ENCODE assay signal across 34 cellular contexts in genomic region chr1:208181259-208181816, GRCh38.
DNase-seq lines count a peak whose midpoint lies in the region; ATAC-seq and TF ChIP-seq lines count a peak whose summit lies in the region.
"Had no signal": no experiment of that assay in that cellular context is flagged by ENCODE, and none has a peak within 500 bp of the region (broad histone marks: within the 10 kb centered on the region; RNA-seq: fewer than 3 reads in every experiment).

No MANE protein-coding gene starts in this region.

- H3K9me3 ChIP-seq in Caco-2 (no peaks in the 10 kb centered on the region), adipocyte (ENCODE audit: control insufficient read depth, low read length) (no peaks in the 10 kb centered on the region), stomach smooth muscle (ENCODE audit: control insufficient read depth in 2 of 2, low read length in 2 of 2) (no peaks in the 10 kb centered on the region)
- H3K9me3 ChIP-seq: ascending aorta, esophagus squamous epithelium, HAP-1, pancreas, right atrium auricular region had no signal

- DNase-seq in Caco-2 (no peak), adipocyte (ENCODE audit: low read depth) (no peak), GM13977 (ENCODE audit: low spot score) (no peak), DMS79 (lab: John Stamatoyannopoulos, UW) (no peak)
- DNase-seq: activated CD4-positive, alpha-beta T cell treated with anti-CD3 and anti-CD28 coated beads for 36 hours; activated CD8-positive, alpha-beta T cell treated with anti-CD3 and anti-CD28 coated beads, Interleukin-2, amount 10 ng/mL, durations not matched to agents 7 days and 5 days; activated effector memory CD4-positive, alpha-beta T cell treated with Interleukin-2 at 50 U/mL for 16 hours; activated naive CD8-positive, alpha-beta T cell treated with anti-CD3 and anti-CD28 coated beads for 36 hours; activated T-cell treated with anti-CD3 and anti-CD28 coated beads for 4 hours; Calu3; caudate nucleus; endodermal cell; esophagus squamous epithelium; hypothalamus; immature natural killer cell; naive thymus-derived CD4-positive, alpha-beta T cell; NCI-H146; NCI-H446; OCI-M1; pancreas; stimulated activated CD4-positive, alpha-beta T cell treated with anti-CD3 and anti-CD28 coated beads, Interleukin-12 subunit alpha, Interleukin-12 subunit beta, amount 100 ng/mL, for 4 hours; stimulated activated CD4-positive, alpha-beta T cell treated with anti-CD3 and anti-CD28 coated beads, Interleukin-4, amount 100 ng/mL, for 24 hours; stimulated activated naive B cell treated with anti-CD40 and anti-IgM and Interleukin-4, amounts not matched to agents 10 μg/mL and 1 μg/mL and 100 μg/mL, for 72 hours had no signal

- H3K27me3 ChIP-seq in Caco-2 (replicated peaks; ENCODE audit: control insufficient read depth, insufficient read depth, low read length) (no peaks in the 10 kb centered on the region), adipocyte (replicated peaks; ENCODE audit: control insufficient read depth, insufficient read depth, low read length) (no peaks in the 10 kb centered on the region), stomach smooth muscle (ENCODE audit: control insufficient read depth in 1 of 2, insufficient read depth in 2 of 2, low read length in 2 of 2) (no peaks in the 10 kb centered on the region)
- H3K27me3 ChIP-seq: ascending aorta, esophagus squamous epithelium, pancreas, right atrium auricular region had no signal

- H3K4me1 Mint-ChIP-seq in Caco-2 (ENCODE audit: low read depth, unreplicated experiment) (peaks cover 70% of the 10 kb centered on the region), nephron (peaks cover 96% of the 10 kb centered on the region)
- H3K4me1 Mint-ChIP-seq in activated T-helper 17 cell treated with anti-CD3 and anti-CD28 coated beads, Interleukin-2, amount 50 U/mL, for 72 hours: no peaks in the 10 kb centered on the region
- H3K4me1 Mint-ChIP-seq: activated CD4-positive, alpha-beta T cell treated with anti-CD3 and anti-CD28 coated beads for 36 hours; activated naive CD8-positive, alpha-beta T cell treated with anti-CD3 and anti-CD28 coated beads for 36 hours; immature natural killer cell had no signal

- intact Hi-C loops in Caco-2 (cut with micrococcal nuclease; ENCODE audit: unreplicated experiment): no loop called here

- H3K4me3 Mint-ChIP-seq in Caco-2 (ENCODE audit: unreplicated experiment) (no peak overlapping the region), nephron (peak overlapping the region; percentile 5 to 43 (median 35))
- no peak overlapping the region for H3K4me3 Mint-ChIP-seq in activated T-helper 17 cell treated with anti-CD3 and anti-CD28 coated beads, Interleukin-2, amount 50 U/mL, for 72 hours
- H3K4me3 Mint-ChIP-seq: activated CD4-positive, alpha-beta T cell treated with anti-CD3 and anti-CD28 coated beads for 36 hours; activated CD8-positive, alpha-beta T cell treated with anti-CD3 and anti-CD28 coated beads, Interleukin-2, amount 10 ng/mL, durations not matched to agents 7 days and 5 days; activated naive CD8-positive, alpha-beta T cell treated with anti-CD3 and anti-CD28 coated beads for 36 hours; CD14-positive monocyte; endodermal cell; immature natural killer cell; naive thymus-derived CD4-positive, alpha-beta T cell; stimulated activated naive B cell treated with anti-CD40 and anti-IgM and Interleukin-4, amounts not matched to agents 10 μg/mL and 1 μg/mL and 100 μg/mL, for 72 hours had no signal

- no peaks in the 10 kb centered on the region for H3K9me3 Mint-ChIP-seq in Caco-2 (ENCODE audit: unreplicated experiment)
- H3K9me3 Mint-ChIP-seq in nephron: no peaks in the 10 kb centered on the region
- no peaks in the 10 kb centered on the region for H3K9me3 Mint-ChIP-seq in activated T-helper 17 cell treated with anti-CD3 and anti-CD28 coated beads, Interleukin-2, amount 50 U/mL, for 72 hours
- H3K9me3 Mint-ChIP-seq: activated naive CD8-positive, alpha-beta T cell treated with anti-CD3 and anti-CD28 coated beads for 36 hours; CD14-positive monocyte; endodermal cell; immature natural killer cell; naive thymus-derived CD4-positive, alpha-beta T cell; stimulated activated naive B cell treated with anti-CD40 and anti-IgM and Interleukin-4, amounts not matched to agents 10 μg/mL and 1 μg/mL and 100 μg/mL, for 72 hours had no signal

- H3K9ac ChIP-seq in adipocyte (ENCODE audit: low read length): peak overlapping the region; percentile 56
- H3K9ac ChIP-seq in stomach smooth muscle (ENCODE audit: low read length in 2 of 2): no peak overlapping the region
- H3K9ac ChIP-seq: KMS-11 had no signal

- H3K27me3 Mint-ChIP-seq in Caco-2 (ENCODE audit: insufficient read depth, unreplicated experiment) (no peaks in the 10 kb centered on the region), nephron (ENCODE audit: low read depth) (peaks cover 6% of the 10 kb centered on the region)
- peaks cover 26% of the 10 kb centered on the region for H3K27me3 Mint-ChIP-seq in activated T-helper 17 cell treated with anti-CD3 and anti-CD28 coated beads, Interleukin-2, amount 50 U/mL, for 72 hours

- CTCF ChIA-PET in Caco-2 (lab: Charles Lee): interaction anchor here (0.6 to 0.9 kb wide), 3 partner anchors 10 to 32 kb away, joined by 3 read pairs; no protein-coding TSS in a partner anchor

- no peak for TF ChIP-seq CTCF in Caco-2 (IDR thresholded peaks at IDR 0.05; ENCODE audit: insufficient read depth in 1 of 2, low read depth in 1 of 2, low read length in 1 of 2, severe bottlenecking in 1 of 2, unreplicated experiment in 1 of 2)
- TF ChIP-seq CTCF in nephron (IDR thresholded peaks at IDR 0.05; ENCODE audit: unreplicated experiment in 3 of 3): no peak
- TF ChIP-seq CTCF in GM13977 (IDR thresholded peaks at IDR 0.05; ENCODE audit: extremely low read depth, insufficient read depth, missing control alignments): no peak

- ATAC-seq in activated T-helper 17 cell treated with anti-CD3 and anti-CD28 coated beads, Interleukin-2, amount 50 U/mL, for 72 hours (replicated peaks): no peak
- no peak for ATAC-seq in HG02884 (IDR thresholded peaks at IDR 0.05; ENCODE audit: unreplicated experiment)
- ATAC-seq: activated CD4-positive, alpha-beta T cell treated with anti-CD3 and anti-CD28 coated beads for 36 hours; activated CD8-positive, alpha-beta T cell treated with anti-CD3 and anti-CD28 coated beads, Interleukin-2, amount 10 ng/mL, durations not matched to agents 7 days and 5 days; naive thymus-derived CD4-positive, alpha-beta T cell; pancreas; Right ventricle myocardium inferior; SK-N-SH treated with all-trans-retinoic acid at 6 μM for 48 hours; stimulated activated naive B cell treated with anti-CD40 and anti-IgM and Interleukin-4, amounts not matched to agents 10 μg/mL and 1 μg/mL and 100 μg/mL, for 72 hours had no signal

- POLR2A ChIA-PET in Caco-2 (lab: Charles Lee): no interaction called here

- H3K4me3 ChIP-seq in Caco-2 (ENCODE audit: low read depth, low read length) (no peak overlapping the region), adipocyte (ENCODE audit: low read length) (no peak overlapping the region), stomach smooth muscle (ENCODE audit: low read length in 2 of 2) (no peak overlapping the region)
- H3K4me3 ChIP-seq: ascending aorta, esophagus squamous epithelium, HAP-1, pancreas, right atrium auricular region had no signal

- peak overlapping the region; percentile 46 for H3K27ac ChIP-seq in stomach smooth muscle (ENCODE audit: low read length)
- H3K27ac ChIP-seq: ascending aorta, KMS-11, pancreas had no signal

- H3K4me1 ChIP-seq in Caco-2: peaks cover 88% of the 10 kb centered on the region
- H3K4me1 ChIP-seq in adipocyte (ENCODE audit: control insufficient read depth, insufficient read depth, low read length): peaks cover 63% of the 10 kb centered on the region
- H3K4me1 ChIP-seq in stomach smooth muscle (ENCODE audit: control insufficient read depth, insufficient read depth, low read length): peaks cover 70% of the 10 kb centered on the region
- H3K4me1 ChIP-seq: HAP-1 had no signal

- no TSS peak for BruUV-seq in Caco-2 (replicated peaks; lab: Mats Ljungman, UMichigan)

- H3K36me3 ChIP-seq in Caco-2 (ENCODE audit: control insufficient read depth, insufficient read depth, low read length): no peaks in the 10 kb centered on the region
- H3K36me3 ChIP-seq in adipocyte (ENCODE audit: control insufficient read depth, insufficient read depth, low read length, severe bottlenecking): no peaks in the 10 kb centered on the region
- H3K36me3 ChIP-seq in stomach smooth muscle (ENCODE audit: control insufficient read depth in 2 of 2, insufficient read depth in 2 of 2, low read length in 2 of 2): no peaks in the 10 kb centered on the region
- H3K36me3 ChIP-seq: ascending aorta, HAP-1, pancreas, right atrium auricular region had no signal

- in situ Hi-C loops in GM13977 (cut with MboI; ENCODE audit: low pct_unique_long_range_greater_than_20kb, low sequenced_read_pairs, unreplicated experiment): no loop called here

- H3K27ac Mint-ChIP-seq in Caco-2 (ENCODE audit: unreplicated experiment) (peak overlapping the region; percentile 80), nephron (peak overlapping the region; percentile 80 to 91 (median 88))
- H3K27ac Mint-ChIP-seq in activated T-helper 17 cell treated with anti-CD3 and anti-CD28 coated beads, Interleukin-2, amount 50 U/mL, for 72 hours: no peak overlapping the region
- H3K27ac Mint-ChIP-seq: activated CD4-positive, alpha-beta T cell treated with anti-CD3 and anti-CD28 coated beads for 36 hours; activated CD8-positive, alpha-beta T cell treated with anti-CD3 and anti-CD28 coated beads, Interleukin-2, amount 10 ng/mL, durations not matched to agents 7 days and 5 days; activated naive CD8-positive, alpha-beta T cell treated with anti-CD3 and anti-CD28 coated beads for 36 hours; endodermal cell; immature natural killer cell; stimulated activated naive B cell treated with anti-CD40 and anti-IgM and Interleukin-4, amounts not matched to agents 10 μg/mL and 1 μg/mL and 100 μg/mL, for 72 hours had no signal

- H3K36me3 Mint-ChIP-seq in Caco-2 (ENCODE audit: insufficient read depth, unreplicated experiment) (peaks cover 4% of the 10 kb centered on the region), nephron (ENCODE audit: low read depth) (no peaks in the 10 kb centered on the region)
- H3K36me3 Mint-ChIP-seq in activated T-helper 17 cell treated with anti-CD3 and anti-CD28 coated beads, Interleukin-2, amount 50 U/mL, for 72 hours (ENCODE audit: low read depth): no peaks in the 10 kb centered on the region
- H3K36me3 Mint-ChIP-seq: activated naive CD8-positive, alpha-beta T cell treated with anti-CD3 and anti-CD28 coated beads for 36 hours; CD14-positive monocyte; immature natural killer cell; naive thymus-derived CD4-positive, alpha-beta T cell; stimulated activated naive B cell treated with anti-CD40 and anti-IgM and Interleukin-4, amounts not matched to agents 10 μg/mL and 1 μg/mL and 100 μg/mL, for 72 hours had no signal

Comparison
In these comparisons a context has a peak if more than half of its experiments do, and no peak if none do; other contexts are left out.
1. H3K4me3 Mint-ChIP-seq: peak in nephron (3 of 3); none in Caco-2 (single experiment) and activated T-helper 17 cell treated with anti-CD3 and anti-CD28 coated beads, Interleukin-2, amount 50 U/mL, for 72 hours (single experiment).